ENCODE assay signal across 24 cellular contexts in the genomic region with DNA sequence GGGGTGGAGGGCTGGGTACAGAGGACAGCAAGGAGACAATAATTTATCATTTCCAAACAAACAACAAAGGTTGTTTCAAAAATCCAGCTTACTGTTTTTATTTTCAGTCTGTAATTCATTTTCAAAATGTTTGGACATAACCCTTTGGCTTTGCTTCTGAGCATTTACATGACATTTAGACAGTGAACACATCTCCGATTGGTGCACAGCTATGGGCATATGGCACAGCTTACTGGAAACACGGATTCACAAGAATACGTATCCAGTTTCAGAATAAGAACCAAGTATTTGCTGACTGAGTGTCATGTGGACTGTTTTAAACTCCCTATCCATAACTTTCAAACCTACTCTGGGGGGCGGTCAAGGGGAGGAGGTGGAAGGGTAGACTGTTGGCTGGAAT.
"Had no signal": no experiment of that assay in that cellular context is flagged by ENCODE, and none has a peak within 500 bp of the region (broad histone marks: within the 10 kb centered on the region; RNA-seq: fewer than 3 reads in every experiment).

No MANE protein-coding gene starts in this region.

- H3K27ac Mint-ChIP-seq: immature natural killer cell; naive thymus-derived CD8-positive, alpha-beta T cell; nephron progenitor cell; stimulated activated naive B cell treated with anti-CD40 and anti-IgM and Interleukin-4, amounts not matched to agents 10 μg/mL and 1 μg/mL and 100 μg/mL, for 72 hours; stimulated activated naive CD8-positive, alpha-beta T cell treated with anti-CD3 and anti-CD28 coated beads, Interleukin-15, Interleukin-2, amounts not matched to agents 100 ng/mL and 50 ng/mL, for 24 hours had no signal

- H3K27me3 Mint-ChIP-seq: stimulated activated naive B cell treated with anti-CD40 and anti-IgM and Interleukin-4, amounts not matched to agents 10 μg/mL and 1 μg/mL and 100 μg/mL, for 72 hours; stimulated activated naive CD8-positive, alpha-beta T cell treated with anti-CD3 and anti-CD28 coated beads, Interleukin-15, Interleukin-2, amounts not matched to agents 100 ng/mL and 50 ng/mL, for 24 hours had no signal

- H3K4me3 Mint-ChIP-seq: immature natural killer cell; naive thymus-derived CD8-positive, alpha-beta T cell; nephron progenitor cell; stimulated activated naive B cell treated with anti-CD40 and anti-IgM and Interleukin-4, amounts not matched to agents 10 μg/mL and 1 μg/mL and 100 μg/mL, for 72 hours; stimulated activated naive CD8-positive, alpha-beta T cell treated with anti-CD3 and anti-CD28 coated beads, Interleukin-15, Interleukin-2, amounts not matched to agents 100 ng/mL and 50 ng/mL, for 24 hours had no signal

- H3K4me1 Mint-ChIP-seq: immature natural killer cell; naive thymus-derived CD8-positive, alpha-beta T cell; stimulated activated naive B cell treated with anti-CD40 and anti-IgM and Interleukin-4, amounts not matched to agents 10 μg/mL and 1 μg/mL and 100 μg/mL, for 72 hours had no signal

- DNase-seq: dorsolateral prefrontal cortex; effector CD4-positive, alpha-beta T cell; foreskin keratinocyte; heart right ventricle; hippocampal formation; immature natural killer cell; islet precursor cell; kidney glomerular epithelial cell; left colon; left ventricle myocardium superior; lower lobe of right lung; naive thymus-derived CD8-positive, alpha-beta T cell; nephron progenitor cell; occipital lobe; ovary; posterior cingulate gyrus; psoas muscle; right cardiac atrium; spleen; stimulated activated CD4-positive, alpha-beta T cell treated with anti-CD3 and anti-CD28 coated beads, Interleukin-15, amount 100 ng/mL, for 24 hours; stimulated activated CD4-positive, alpha-beta T cell treated with anti-CD3 and anti-CD28 coated beads, Interleukin-2, amount 100 ng/mL, for 48 hours; stimulated activated naive B cell treated with anti-CD40 and anti-IgM and Interleukin-4, amounts not matched to agents 10 μg/mL and 1 μg/mL and 100 μg/mL, for 72 hours; upper lobe of left lung had no signal

- H3K36me3 Mint-ChIP-seq: naive thymus-derived CD8-positive, alpha-beta T cell; stimulated activated naive B cell treated with anti-CD40 and anti-IgM and Interleukin-4, amounts not matched to agents 10 μg/mL and 1 μg/mL and 100 μg/mL, for 72 hours had no signal
